In genomic region chr4:102518703-102519131, GRCh38 we compare ENCODE assay signal across 12 cellular contexts. TPM values are rescaled to one million over a fixed set of nuclear protein-coding genes. Genes with fewer than 3 reads are reported as not detected.
DNase-seq lines count a peak whose midpoint lies in the region; ATAC-seq lines count a peak whose summit lies in the region.
"Had no signal": no experiment of that assay in that cellular context is flagged by ENCODE, and none has a peak within 500 bp of the region (broad histone marks: within the 10 kb centered on the region; RNA-seq: fewer than 3 reads in every experiment).

No MANE protein-coding gene starts in this region.

- ATAC-seq in Right ventricle myocardium inferior (peak; percentile 44), left cardiac atrium (peak; percentile 12 to 32), HG03280 (IDR thresholded peaks at IDR 0.05; ENCODE audit: unreplicated experiment) (no peak), HG02973 (IDR thresholded peaks at IDR 0.05; ENCODE audit: unreplicated experiment) (no peak)
- peak; percentile 77 for ATAC-seq in activated CD8-positive, alpha-beta T cell treated with anti-CD3 and anti-CD28 coated beads, Interleukin-2, amount 10 ng/mL, durations not matched to agents 7 days and 5 days
- ATAC-seq in stimulated activated naive CD8-positive, alpha-beta T cell treated with anti-CD3 and anti-CD28 coated beads, Interleukin-15, amount 100 ng/mL, for 72 hours = peak; percentile 80
- ATAC-seq: HCT116 had no signal

- H3K36me3 Mint-ChIP-seq in activated CD8-positive, alpha-beta T cell treated with anti-CD3 and anti-CD28 coated beads, Interleukin-2, amount 10 ng/mL, durations not matched to agents 7 days and 5 days (ENCODE audit: low read depth) = peaks cover 57% of the 10 kb centered on the region

- CTCF ChIA-PET in activated CD8-positive, alpha-beta T cell treated with anti-CD3 and anti-CD28 coated beads, Interleukin-2, amount 10 ng/mL, durations not matched to agents 7 days and 5 days (lab: Charles Lee) = interaction anchor here (1.0 to 1.5 kb wide), 2 partner anchors 10 to 70 kb away, joined by 3 to 5 read pairs; no protein-coding TSS in a partner anchor

- POLR2A ChIA-PET in activated CD8-positive, alpha-beta T cell treated with anti-CD3 and anti-CD28 coated beads, Interleukin-2, amount 10 ng/mL, durations not matched to agents 7 days and 5 days (lab: Charles Lee) = interaction anchor here (0.8 to 3.1 kb wide), 5 partner anchors 12 to 216 kb away, joined by 3 to 21 read pairs (median 3); partner anchors contain the start of gene NFKB1

- peaks cover 27% of the 10 kb centered on the region for H3K9me3 Mint-ChIP-seq in activated CD8-positive, alpha-beta T cell treated with anti-CD3 and anti-CD28 coated beads, Interleukin-2, amount 10 ng/mL, durations not matched to agents 7 days and 5 days (ENCODE audit: insufficient read depth)
- H3K9me3 Mint-ChIP-seq in stimulated activated naive CD8-positive, alpha-beta T cell treated with anti-CD3 and anti-CD28 coated beads, Interleukin-15, amount 100 ng/mL, for 72 hours = no peaks in the 10 kb centered on the region

- intact Hi-C loops in Right ventricle myocardium inferior (cut with DNase I) = no loop called here
- intact Hi-C loops in cardiac septum (cut with DNase I) = no loop called here
- intact Hi-C loops in left cardiac atrium (cut with DNase I) = no loop called here
- intact Hi-C loops in posterior vena cava (cut with DNase I) = no loop called here

- H3K27me3 Mint-ChIP-seq in activated CD8-positive, alpha-beta T cell treated with anti-CD3 and anti-CD28 coated beads, Interleukin-2, amount 10 ng/mL, durations not matched to agents 7 days and 5 days (ENCODE audit: low read depth) = no peaks in the 10 kb centered on the region
- no peaks in the 10 kb centered on the region for H3K27me3 Mint-ChIP-seq in stimulated activated naive CD8-positive, alpha-beta T cell treated with anti-CD3 and anti-CD28 coated beads, Interleukin-15, amount 100 ng/mL, for 72 hours

- H3K4me1 Mint-ChIP-seq in activated CD8-positive, alpha-beta T cell treated with anti-CD3 and anti-CD28 coated beads, Interleukin-2, amount 10 ng/mL, durations not matched to agents 7 days and 5 days (ENCODE audit: low read depth) = peaks cover 78% of the 10 kb centered on the region
- peaks cover 89% of the 10 kb centered on the region for H3K4me1 Mint-ChIP-seq in stimulated activated naive CD8-positive, alpha-beta T cell treated with anti-CD3 and anti-CD28 coated beads, Interleukin-15, amount 100 ng/mL, for 72 hours

- H3K4me3 Mint-ChIP-seq in activated CD8-positive, alpha-beta T cell treated with anti-CD3 and anti-CD28 coated beads, Interleukin-2, amount 10 ng/mL, durations not matched to agents 7 days and 5 days = peak overlapping the region; percentile 22
- peak overlapping the region; percentile 43 to 65 for H3K4me3 Mint-ChIP-seq in stimulated activated naive CD8-positive, alpha-beta T cell treated with anti-CD3 and anti-CD28 coated beads, Interleukin-15, amount 100 ng/mL, for 72 hours

- no peak for DNase-seq in Right ventricle myocardium inferior (ENCODE audit: missing footprints)
- no peak for DNase-seq in cardiac septum (ENCODE audit: low spot score)
- no peak for DNase-seq in activated CD8-positive, alpha-beta T cell treated with anti-CD3 and anti-CD28 coated beads, Interleukin-2, amount 10 ng/mL, durations not matched to agents 7 days and 5 days
- no peak for DNase-seq in left cardiac atrium
- no peak for DNase-seq in stimulated activated naive CD8-positive, alpha-beta T cell treated with anti-CD3 and anti-CD28 coated beads, Interleukin-15, amount 100 ng/mL, for 72 hours
- DNase-seq in posterior vena cava (ENCODE audit: low spot score) = no peak
- DNase-seq: erythroblast, Karpas-422, NCI-H2171 had no signal

- H3K27ac Mint-ChIP-seq in activated CD8-positive, alpha-beta T cell treated with anti-CD3 and anti-CD28 coated beads, Interleukin-2, amount 10 ng/mL, durations not matched to agents 7 days and 5 days = peak overlapping the region; percentile 81
- peak overlapping the region; percentile 59 to 84 for H3K27ac Mint-ChIP-seq in stimulated activated naive CD8-positive, alpha-beta T cell treated with anti-CD3 and anti-CD28 coated beads, Interleukin-15, amount 100 ng/mL, for 72 hours

RNA-seq across cellular contexts. Expression of gene NFKB1, which starts 17.6 kb away (rescaled TPM):
- 20.6 TPM for total RNA-seq in Right ventricle myocardium inferior
- total RNA-seq in cardiac septum = 28.7 TPM
- 100 to 1,000 TPM; 150 to 162 TPM for total RNA-seq in activated CD8-positive, alpha-beta T cell treated with anti-CD3 and anti-CD28 coated beads, Interleukin-2, amount 10 ng/mL, durations not matched to agents 7 days and 5 days
- 10 to 100 TPM; 23.7 to 25.6 TPM for total RNA-seq in left cardiac atrium
- 10 to 100 TPM; 31.4 to 35.7 TPM for total RNA-seq in posterior vena cava

Comparison
In these comparisons a context has a peak if more than half of its experiments do, and no peak if none do; other contexts are left out.
1. ATAC-seq: peak in Right ventricle myocardium inferior (single experiment), activated CD8-positive, alpha-beta T cell treated with anti-CD3 and anti-CD28 coated beads, Interleukin-2, amount 10 ng/mL, durations not matched to agents 7 days and 5 days (single experiment), left cardiac atrium (2 of 2) and stimulated activated naive CD8-positive, alpha-beta T cell treated with anti-CD3 and anti-CD28 coated beads, Interleukin-15, amount 100 ng/mL, for 72 hours (single experiment); none in HG03280 (single experiment) and HG02973 (single experiment).